Comparison of ENCODE assay signal across 8 cellular contexts in the genomic region with DNA sequence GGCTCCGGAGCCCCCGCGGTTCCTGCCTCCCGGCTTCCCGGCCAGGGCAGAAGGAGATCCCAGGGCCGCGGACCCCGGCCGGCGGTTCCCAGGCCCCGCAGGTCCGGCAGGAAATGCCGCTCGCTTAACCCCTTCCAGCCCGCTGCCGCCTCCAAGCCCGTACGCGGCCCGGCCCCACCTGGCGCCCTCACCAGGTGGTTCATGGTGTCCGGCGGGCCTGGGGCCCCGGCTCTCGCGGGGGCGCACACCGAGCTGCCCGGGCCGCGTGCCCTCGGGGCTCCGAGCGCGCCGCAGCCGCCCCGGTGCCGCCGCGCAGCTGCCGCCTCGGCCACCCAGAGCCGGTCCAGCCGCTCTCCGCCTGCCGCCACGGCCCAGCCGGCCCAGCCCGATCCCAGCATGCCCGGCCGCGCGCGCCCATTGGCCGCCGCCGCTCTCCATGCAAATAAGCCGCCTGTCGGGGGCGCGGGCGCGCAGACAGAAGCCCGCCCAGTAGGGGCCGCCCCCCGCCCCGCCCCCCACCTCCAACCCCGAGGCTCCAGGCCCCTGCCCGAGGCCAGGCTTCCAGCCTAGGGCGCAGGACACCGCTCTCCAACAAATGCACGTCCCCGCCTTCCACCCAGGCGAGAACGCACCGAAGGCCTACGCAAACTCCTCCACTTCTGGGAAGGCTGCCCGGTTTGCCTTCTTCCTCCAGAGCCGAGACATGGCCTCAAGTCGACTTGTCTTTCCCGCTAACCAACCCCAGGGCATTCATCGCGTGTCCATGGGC. TPM values are rescaled to one million over a fixed set of nuclear protein-coding genes. Genes with fewer than 3 reads are reported as not detected.
DNase-seq lines count a peak whose midpoint lies in the region; ATAC-seq, FAIRE-seq and TF ChIP-seq lines count a peak whose summit lies in the region.

BCAR1 (minus strand) TSS at position 345 of the 769 bp plus-strand sequence; CDS start at position 203, 142 bp downstream.

- peaks cover 32% of the 10 kb centered on the region for H3K27me3 Mint-ChIP-seq in activated T-helper 1 cell treated with anti-CD3 and anti-CD28 coated beads, Interleukin-12 subunit alpha, Interleukin-12 subunit beta, Interleukin-2, Interleukin-4 antibody, amounts not matched to agents 30 ng/mL and 10 ng/mL and 1 ng/mL, durations not matched to agents 14 hours and 24 hours and 36 hours (ENCODE audit: insufficient read depth)

- peak within 1 kb of the TSS; percentile 99 for H3K4me2 ChIP-seq in smooth muscle cell

- H3K4me3 ChIP-seq in choroid plexus epithelial cell (ENCODE audit: low read depth, low read length) (peak within 1 kb of the TSS; percentile 87), kidney (ENCODE audit: low read length in 2 of 2) (peak within 1 kb of the TSS; percentile 46 to 84), smooth muscle cell (peak within 1 kb of the TSS; percentile 95)

- intact Hi-C loops in kidney (cut with DNase I), result no loop called here
- intact Hi-C loops in activated T-helper 1 cell treated with anti-CD3 and anti-CD28 coated beads, Interleukin-12 subunit alpha, Interleukin-12 subunit beta, Interleukin-2, Interleukin-4 antibody, amounts not matched to agents 30 ng/mL and 10 ng/mL and 1 ng/mL, durations not matched to agents 14 hours and 24 hours and 36 hours (cut with micrococcal nuclease), result no loop called here

- no peak for FAIRE-seq in kidney (lab: Jason Lieb, UNC)

- TF ChIP-seq CTCF in choroid plexus epithelial cell (conservative IDR thresholded peaks at IDR 0.05; ENCODE audit: low read depth, low read length), result no peak
- TF ChIP-seq CTCF in kidney (IDR thresholded peaks at IDR 0.05; ENCODE audit: borderline replicate concordance, extremely low read depth, insufficient read depth), result no peak
- no peak for TF ChIP-seq CTCF in smooth muscle cell (IDR thresholded peaks at IDR 0.05; ENCODE audit: borderline replicate concordance, insufficient read depth, poor library complexity, severe bottlenecking)

- H3K4me1 ChIP-seq in kidney (ENCODE audit: control insufficient read depth in 1 of 2, insufficient read depth in 1 of 2, low read depth in 1 of 2, low read length in 2 of 2), result peaks cover 72 to 76% of the 10 kb centered on the region in 2 donors
- H3K4me1 ChIP-seq in smooth muscle cell (ENCODE audit: low read depth), result peaks cover 60% of the 10 kb centered on the region

- no peak within 1 kb of the TSS for H3K4me3 Mint-ChIP-seq in activated T-helper 1 cell treated with anti-CD3 and anti-CD28 coated beads, Interleukin-12 subunit alpha, Interleukin-12 subunit beta, Interleukin-2, Interleukin-4 antibody, amounts not matched to agents 30 ng/mL and 10 ng/mL and 1 ng/mL, durations not matched to agents 14 hours and 24 hours and 36 hours

- peaks cover 31% of the 10 kb centered on the region for H3F3A ChIP-seq in smooth muscle cell (ENCODE audit: low read depth)

- no peaks in the 10 kb centered on the region for H3K9me3 Mint-ChIP-seq in activated T-helper 1 cell treated with anti-CD3 and anti-CD28 coated beads, Interleukin-12 subunit alpha, Interleukin-12 subunit beta, Interleukin-2, Interleukin-4 antibody, amounts not matched to agents 30 ng/mL and 10 ng/mL and 1 ng/mL, durations not matched to agents 14 hours and 24 hours and 36 hours

- H3K9me3 ChIP-seq in kidney (ENCODE audit: control insufficient read depth in 1 of 2, low read length in 2 of 2), result no peaks in the 10 kb centered on the region
- H3K9me3 ChIP-seq in smooth muscle cell (replicated peaks; ENCODE audit: low read depth), result no peaks in the 10 kb centered on the region

- peak within 1 kb of the TSS; percentile 66 to 91 for H3K9ac ChIP-seq in kidney (ENCODE audit: low read length in 2 of 2)
- H3K9ac ChIP-seq in smooth muscle cell (ENCODE audit: low read depth), result peak within 1 kb of the TSS; percentile 98

- H2AFZ ChIP-seq in smooth muscle cell (ENCODE audit: low read depth), result no peak within 1 kb of the TSS

- peaks cover 80% of the 10 kb centered on the region for H3K79me2 ChIP-seq in smooth muscle cell (ENCODE audit: low read depth)

- peaks cover 81% of the 10 kb centered on the region for H4K20me1 ChIP-seq in smooth muscle cell (ENCODE audit: low read depth)

- no peaks in the 10 kb centered on the region for H3K4me1 Mint-ChIP-seq in activated T-helper 1 cell treated with anti-CD3 and anti-CD28 coated beads, Interleukin-12 subunit alpha, Interleukin-12 subunit beta, Interleukin-2, Interleukin-4 antibody, amounts not matched to agents 30 ng/mL and 10 ng/mL and 1 ng/mL, durations not matched to agents 14 hours and 24 hours and 36 hours (ENCODE audit: low read depth)

- no peaks in the 10 kb centered on the region for H3K36me3 Mint-ChIP-seq in activated T-helper 1 cell treated with anti-CD3 and anti-CD28 coated beads, Interleukin-12 subunit alpha, Interleukin-12 subunit beta, Interleukin-2, Interleukin-4 antibody, amounts not matched to agents 30 ng/mL and 10 ng/mL and 1 ng/mL, durations not matched to agents 14 hours and 24 hours and 36 hours (ENCODE audit: low read depth)

- H3K27ac ChIP-seq in kidney (ENCODE audit: low read depth in 2 of 2, low read length in 2 of 2) (peak within 1 kb of the TSS; percentile 93 to 97), smooth muscle cell (ENCODE audit: low read depth) (peak within 1 kb of the TSS; percentile 100)

- no peak within 1 kb of the TSS for H3K27ac Mint-ChIP-seq in activated T-helper 1 cell treated with anti-CD3 and anti-CD28 coated beads, Interleukin-12 subunit alpha, Interleukin-12 subunit beta, Interleukin-2, Interleukin-4 antibody, amounts not matched to agents 30 ng/mL and 10 ng/mL and 1 ng/mL, durations not matched to agents 14 hours and 24 hours and 36 hours

- H3K36me3 ChIP-seq in kidney (ENCODE audit: control insufficient read depth in 1 of 2, insufficient read depth in 2 of 2, low read length in 2 of 2) (no peaks in the 10 kb centered on the region), smooth muscle cell (ENCODE audit: low read depth) (no peaks in the 10 kb centered on the region)

- DNase-seq in Daoy (ENCODE audit: low read depth), result peak; percentile 93
- peak; percentile 78 for DNase-seq in OCI-M1 (lab: John Stamatoyannopoulos, UW)
- DNase-seq in choroid plexus epithelial cell (ENCODE audit: low read depth), result peak; percentile 88
- DNase-seq in kidney, result peak; percentile 97
- peak; percentile 85 for DNase-seq in smooth muscle cell (lab: John Stamatoyannopoulos, UW; ENCODE audit: unreplicated experiment)
- no peak for DNase-seq in activated T-helper 1 cell treated with anti-CD3 and anti-CD28 coated beads, Interleukin-12 subunit alpha, Interleukin-12 subunit beta, Interleukin-2, Interleukin-4 antibody, amounts not matched to agents 30 ng/mL and 10 ng/mL and 1 ng/mL, durations not matched to agents 14 hours and 24 hours and 36 hours (ENCODE audit: low spot score)

- no peaks in the 10 kb centered on the region for H3K27me3 ChIP-seq in smooth muscle cell (ENCODE audit: low read depth)

- peak; percentile 77 for ATAC-seq in GM19351 (IDR thresholded peaks at IDR 0.05; ENCODE audit: unreplicated experiment)
- peak; percentile 81 for ATAC-seq in HG03432 (IDR thresholded peaks at IDR 0.05; ENCODE audit: unreplicated experiment)

- 2% methylated on average over 76 of the region's 84 CpGs for WGBS in smooth muscle cell (ENCODE audit: low lambda C conversion rate)

RNA-seq across cellular contexts. Expression of gene BCAR1, which starts in this region (rescaled TPM):
- 39.1 and 43.3 TPM in 2 replicates for total RNA-seq in Daoy (2014; rRNA removed; shearing (Covaris generic))
- total RNA-seq in kidney, result 123 TPM
- 69.1 TPM for polyA plus RNA-seq in kidney (ENCODE audit: insufficient read depth, low read depth, low replicate concordance)
- 49.4 and 49.9 TPM in 2 replicates for total RNA-seq in smooth muscle cell
- 117 and 123 TPM in 2 replicates for polyA plus RNA-seq in smooth muscle cell
- total RNA-seq in activated T-helper 1 cell treated with anti-CD3 and anti-CD28 coated beads, Interleukin-12 subunit alpha, Interleukin-12 subunit beta, Interleukin-2, Interleukin-4 antibody, amounts not matched to agents 30 ng/mL and 10 ng/mL and 1 ng/mL, durations not matched to agents 14 hours and 24 hours and 36 hours, result 0.13 and 0.61 TPM in 2 replicates

Comparison
In these comparisons a context has a peak if more than half of its experiments do, and no peak if none do; other contexts are left out.
1. RNA of gene BCAR1 (total RNA-seq): 123 TPM in kidney (single experiment), 49.4 to 49.9 TPM in smooth muscle cell and 39.1 to 43.3 TPM in Daoy; 0.13 to 0.61 TPM in activated T-helper 1 cell treated with anti-CD3 and anti-CD28 coated beads, Interleukin-12 subunit alpha, Interleukin-12 subunit beta, Interleukin-2, Interleukin-4 antibody, amounts not matched to agents 30 ng/mL and 10 ng/mL and 1 ng/mL, durations not matched to agents 14 hours and 24 hours and 36 hours; every median in the first group is over 10 times any median in the second.
2. Peak in every context shown above with its lines, with median percentiles within 50 percentile points of each other: H3K4me3 ChIP-seq.